In genomic region chr9:121218357-121219027, GRCh38 we compare ENCODE assay signal across 15 cellular contexts. TPM values are rescaled to one million over a fixed set of nuclear protein-coding genes. Genes with fewer than 3 reads are reported as not detected.
DNase-seq lines count a peak whose midpoint lies in the region; ATAC-seq, FAIRE-seq and TF ChIP-seq lines count a peak whose summit lies in the region.
"Had no signal": no experiment of that assay in that cellular context is flagged by ENCODE, and none has a peak within 500 bp of the region (broad histone marks: within the 10 kb centered on the region; RNA-seq: fewer than 3 reads in every experiment).

No MANE protein-coding gene starts in this region.

- no peaks in the 10 kb centered on the region for H4K20me1 ChIP-seq in K562 (replicated peaks; ENCODE audit: control insufficient read depth, insufficient read depth, low read length)

- in situ Hi-C loops in K562 (cut with MboI) = loop anchor here (5.0 kb wide), 2 partner anchors 99 to 179 kb away; no protein-coding TSS in a partner anchor

- H3K9me3 ChIP-seq in K562 (replicated peaks; ENCODE audit: control insufficient read depth, insufficient read depth, low read depth, low read length) = no peaks in the 10 kb centered on the region

- POLR2A ChIA-PET in K562 (lab: Yijun Ruan, JAX) = interaction anchor here (0.7 to 1.2 kb wide), 3 partner anchors 16 to 181 kb away, joined by 3 to 4 read pairs (median 3); no protein-coding TSS in a partner anchor
- POLR2A ChIA-PET in MCF 10A (lab: Yijun Ruan, JAX) = interaction anchor here (0.6 to 1.3 kb wide), 2 partner anchors 49 to 142 kb away, joined by 3 read pairs; partner anchors contain the start of gene GSN

- H3K27me3 ChIP-seq in K562 (ENCODE audit: control insufficient read depth in 2 of 2, insufficient read depth in 2 of 2, low read length in 2 of 2) = no peaks in the 10 kb centered on the region

- peaks cover 6% of the 10 kb centered on the region for H3K4me1 Mint-ChIP-seq in activated naive CD4-positive, alpha-beta T cell treated with anti-CD3 and anti-CD28 coated beads, Interleukin-2, amount 10 ng/mL, durations not matched to agents 7 days and 5 days
- H3K4me1 Mint-ChIP-seq in MCF 10A (ENCODE audit: insufficient read depth, unreplicated experiment) = peaks cover 9% of the 10 kb centered on the region

- peak overlapping the region; percentile 73 for H2AFZ ChIP-seq in K562 (ENCODE audit: low read depth, low read length)

- no peaks in the 10 kb centered on the region for H3K36me3 ChIP-seq in K562 (ENCODE audit: control insufficient read depth, insufficient read depth, low read length)

- H3K9me3 Mint-ChIP-seq in activated naive CD4-positive, alpha-beta T cell treated with anti-CD3 and anti-CD28 coated beads, Interleukin-2, amount 10 ng/mL, durations not matched to agents 7 days and 5 days = no peaks in the 10 kb centered on the region
- no peaks in the 10 kb centered on the region for H3K9me3 Mint-ChIP-seq in MCF 10A (ENCODE audit: unreplicated experiment)
- H3K9me3 Mint-ChIP-seq: CD8-positive, alpha-beta T cell had no signal

- peak; percentile 32; the same call in 1 of the 2 replicates for TF ChIP-seq EP300 in K562 (IDR thresholded peaks at IDR 0.05; ENCODE audit: low read length)

- FAIRE-seq in K562 (lab: Jason Lieb, UNC) = peak; percentile 95

- peak; percentile 21 for ATAC-seq in GM21390 (IDR thresholded peaks at IDR 0.05; ENCODE audit: unreplicated experiment)
- peak; percentile 19 for ATAC-seq in HG03280 (IDR thresholded peaks at IDR 0.05; ENCODE audit: unreplicated experiment)
- ATAC-seq in K562 = peak; percentile 72
- ATAC-seq: CD8-positive, alpha-beta T cell had no signal

- H3K4me1 ChIP-seq in K562 (replicated peaks in 1 of 2; ENCODE audit: control insufficient read depth in 2 of 2, insufficient read depth in 2 of 2, low read length in 2 of 2) = peaks cover 0 to 22% of the 10 kb centered on the region in 2 experiments; a peak in 3 of 5 replicates

- H3K27ac ChIP-seq in K562 (ENCODE audit: extremely low read depth, low read depth, low read length) = peak overlapping the region; percentile 50; the same call in 2 of the 3 replicates

- H3K79me2 ChIP-seq in K562 (ENCODE audit: control insufficient read depth, insufficient read depth, low read length) = no peaks in the 10 kb centered on the region

- no peaks in the 10 kb centered on the region for H3K9me1 ChIP-seq in K562 (ENCODE audit: control insufficient read depth, insufficient read depth, low read length)

- no peak overlapping the region for H3K27ac Mint-ChIP-seq in activated naive CD4-positive, alpha-beta T cell treated with anti-CD3 and anti-CD28 coated beads, Interleukin-2, amount 10 ng/mL, durations not matched to agents 7 days and 5 days
- no peak overlapping the region for H3K27ac Mint-ChIP-seq in MCF 10A (ENCODE audit: low read depth, unreplicated experiment)
- H3K27ac Mint-ChIP-seq: CD8-positive, alpha-beta T cell had no signal

- DNase-seq in Daoy (ENCODE audit: low read depth) (peak; percentile 86), K562 (ENCODE audit: extremely low read depth in 1 of 4, low spot score in 3 of 4) (peak in 1 of 4 experiments; percentile 70), NCI-H1092 (lab: John Stamatoyannopoulos, UW) (no peak), MCF 10A (ENCODE audit: unreplicated experiment) (no peak), activated T-cell treated with anti-CD3 and anti-CD28 coated beads for 4 hours (no peak)
- DNase-seq in activated naive CD4-positive, alpha-beta T cell treated with anti-CD3 and anti-CD28 coated beads, Interleukin-2, amount 10 ng/mL, durations not matched to agents 7 days and 5 days = no peak
- DNase-seq: CD8-positive, alpha-beta T cell; DMS79; KG1; NCI-H146; NCI-H2081 treated with DMSO at 0.1 percent for 48 hours; NCI-H510A; NCI-H774 had no signal

- no peak overlapping the region for H3K4me3 ChIP-seq in K562

- intact Hi-C loops in K562 (cut with micrococcal nuclease) (loop anchor here (10.0 kb wide), 1 partner anchor 316 kb away; no protein-coding TSS in a partner anchor), MCF 10A (cut with micrococcal nuclease) (no loop called here)

- H3K4me3 Mint-ChIP-seq in activated naive CD4-positive, alpha-beta T cell treated with anti-CD3 and anti-CD28 coated beads, Interleukin-2, amount 10 ng/mL, durations not matched to agents 7 days and 5 days = no peak overlapping the region
- H3K4me3 Mint-ChIP-seq in MCF 10A (ENCODE audit: unreplicated experiment) = no peak overlapping the region
- H3K4me3 Mint-ChIP-seq: CD8-positive, alpha-beta T cell had no signal

- BruUV-seq in K562 (replicated peaks; lab: Mats Ljungman, UMichigan) (no TSS peak), MCF 10A (replicated peaks; lab: Mats Ljungman, UMichigan) (no TSS peak)

- H3K4me2 ChIP-seq in K562 (ENCODE audit: insufficient read depth, low read length) = peak overlapping the region; percentile 42

- H3K27me3 Mint-ChIP-seq in activated naive CD4-positive, alpha-beta T cell treated with anti-CD3 and anti-CD28 coated beads, Interleukin-2, amount 10 ng/mL, durations not matched to agents 7 days and 5 days = no peaks in the 10 kb centered on the region
- no peaks in the 10 kb centered on the region for H3K27me3 Mint-ChIP-seq in MCF 10A (ENCODE audit: insufficient read depth, unreplicated experiment)

- no peak for TF ChIP-seq CTCF in K562 (IDR thresholded peaks at IDR 0.05 in 2 of 3, conservative IDR thresholded peaks at IDR 0.05 in 1 of 3; ENCODE audit: insufficient read depth in 2 of 3, low read depth in 1 of 3, low read length in 3 of 3)
- no peak for TF ChIP-seq CTCF in MCF 10A (IDR thresholded peaks at IDR 0.05; ENCODE audit: unreplicated experiment)

- CTCF ChIA-PET in K562 (lab: Yijun Ruan, JAX; ENCODE audit: low intra/inter-chr PET ratio) (no interaction called here), MCF 10A (lab: Yijun Ruan, JAX) (interaction anchor here (0.6 to 6.6 kb wide), 8 partner anchors 52 to 1284 kb away, joined by 3 to 49 read pairs (median 4); partner anchors contain the start of gene GSN)
- CTCF ChIA-PET in activated naive CD4-positive, alpha-beta T cell treated with anti-CD3 and anti-CD28 coated beads, Interleukin-2, amount 10 ng/mL, durations not matched to agents 7 days and 5 days (lab: Charles Lee) = interaction anchor here (1.4 to 1.5 kb wide), 3 partner anchors 50 to 102 kb away, joined by 3 to 5 read pairs (median 3); partner anchors contain the start of gene GSN

- H3K36me3 Mint-ChIP-seq in activated naive CD4-positive, alpha-beta T cell treated with anti-CD3 and anti-CD28 coated beads, Interleukin-2, amount 10 ng/mL, durations not matched to agents 7 days and 5 days = no peaks in the 10 kb centered on the region
- H3K36me3 Mint-ChIP-seq in MCF 10A (ENCODE audit: insufficient read depth, unreplicated experiment) = no peaks in the 10 kb centered on the region

- H3K9ac ChIP-seq in K562 (ENCODE audit: insufficient read depth in 1 of 2, low read depth in 2 of 2, low read length in 2 of 2) = peak overlapping the region in 1 of 2 experiments; percentile 28; a peak in 1 of 4 replicates

- TF ChIP-seq RAD21 in K562 (CRISPR knock-in tag; conservative IDR thresholded peaks at IDR 0.05 in 1 of 2, IDR thresholded peaks at IDR 0.05 in 1 of 2) = no peak

- no peak for TF ChIP-seq POLR2A in K562 (conservative IDR thresholded peaks at IDR 0.05)

- WGBS in K562 (ENCODE audit: insufficient coverage, low coverage, missing lambda C conversion rate) = 8% methylated on average over 8 of the region's 8 CpGs

RNA-seq across cellular contexts. Expression of gene RAB14, which starts 16.8 kb away (rescaled TPM):
- total RNA-seq in Daoy (2014; rRNA removed; shearing (Covaris generic)) = 25.4 and 27.6 TPM in 2 replicates
- total RNA-seq in K562 (2011; cell fraction: chromatin; rRNA removed; ENCODE audit: low replicate concordance) = 10.7 and 28.6 TPM in 2 replicates
- total RNA-seq in K562 (2011; cell fraction: nucleolus; rRNA removed) = 6.7 and 7.6 TPM in 2 replicates
- total RNA-seq in K562 (2011; cell fraction: nucleoplasm; rRNA removed) = 20.8 and 42.9 TPM in 2 replicates
- 10.3 and 11.8 TPM in 2 replicates for total RNA-seq in K562 (2014; rRNA removed)
- 25.5 and 26.8 TPM in 2 replicates for total RNA-seq in K562 (2014; rRNA removed; fragmentation: Illumina TruSeq; extraction: Trizol)
- total RNA-seq in K562 (2015; rRNA removed; fragmentation: Illumina TruSeq; extraction: Trizol) = 23.6 and 25.4 TPM in 2 replicates
- total RNA-seq in K562 (2021) = 41.8 and 48.4 TPM in 2 replicates
- 17.6 and 19.8 TPM in 2 replicates for polyA plus RNA-seq in K562 (2011; rRNA removed)
- 4.0 and 10.5 TPM in 2 replicates for polyA plus RNA-seq in K562 (2011; cell fraction: cytosol; rRNA removed)
- 11.3 and 16.5 TPM in 2 replicates for polyA plus RNA-seq in K562 (2011; cell fraction: nucleus; rRNA removed)
- polyA plus RNA-seq in K562 (2012) = 30.3 and 32.9 TPM in 2 replicates
- polyA plus RNA-seq in K562 (2014; fragmentation: Illumina TruSeq; extraction: Trizol) = 32.4 and 35.8 TPM in 2 replicates
- 10 to 100 TPM; 20.2 to 20.9 TPM for polyA plus RNA-seq in K562 (2014; fragmentation: Nextera tagmentation; extraction: Ambion mirVana)
- 15.9 and 16.7 TPM in 2 replicates for polyA plus RNA-seq in K562 (2014; rRNA removed)
- polyA minus RNA-seq in K562 (2011; rRNA and poly(A)+ RNA removed) = 14.8 and 18.2 TPM in 2 replicates
- 12.5 and 15.7 TPM in 2 replicates for polyA minus RNA-seq in K562 (2011; cell fraction: cytosol; rRNA and poly(A)+ RNA removed)
- polyA minus RNA-seq in K562 (2011; cell fraction: nucleus; rRNA and poly(A)+ RNA removed) = 10.0 and 16.6 TPM in 2 replicates
- 65.8 and 77.0 TPM in 2 replicates for total RNA-seq in MCF 10A (2022)

RNA-seq across cellular contexts. Expression of gene GSN, which starts 49.5 kb away (rescaled TPM):
- total RNA-seq in Daoy (2014; rRNA removed; shearing (Covaris generic)) = 94.4 and 95.2 TPM in 2 replicates
- 15.3 and 27.0 TPM in 2 replicates for total RNA-seq in K562 (2011; cell fraction: chromatin; rRNA removed; ENCODE audit: low replicate concordance)
- total RNA-seq in K562 (2011; cell fraction: nucleolus; rRNA removed) = 9.9 and 11.0 TPM in 2 replicates
- 8.1 and 9.2 TPM in 2 replicates for total RNA-seq in K562 (2011; cell fraction: nucleoplasm; rRNA removed)
- total RNA-seq in K562 (2014; rRNA removed) (8.2 and 10.8 TPM in 2 replicates), K562 (2014; rRNA removed; fragmentation: Illumina TruSeq; extraction: Trizol) (3.3 and 3.5 TPM in 2 replicates), K562 (2015; rRNA removed; fragmentation: Illumina TruSeq; extraction: Trizol) (12.3 and 12.4 TPM in 2 replicates), K562 (2021) (9.0 and 9.6 TPM in 2 replicates), MCF 10A (2022) (21.9 and 24.9 TPM in 2 replicates)
- polyA plus RNA-seq in K562 (2011; rRNA removed) (16.6 and 24.2 TPM in 2 replicates), K562 (2014; fragmentation: Illumina TruSeq; extraction: Trizol) (5.2 and 7.4 TPM in 2 replicates), K562 (2014; fragmentation: Nextera tagmentation; extraction: Ambion mirVana) (under 1 TPM; 0.39 to 0.41 TPM), K562 (2014; rRNA removed) (7.5 and 11.2 TPM in 2 replicates)
- 27.5 and 34.5 TPM in 2 replicates for polyA plus RNA-seq in K562 (2011; cell fraction: cytosol; rRNA removed)
- polyA plus RNA-seq in K562 (2011; cell fraction: nucleus; rRNA removed) = 15.8 and 17.0 TPM in 2 replicates
- 11.2 and 34.5 TPM in 2 replicates for polyA plus RNA-seq in K562 (2012)
- 23.7 and 31.3 TPM in 2 replicates for polyA minus RNA-seq in K562 (2011; rRNA and poly(A)+ RNA removed)
- polyA minus RNA-seq in K562 (2011; cell fraction: cytosol; rRNA and poly(A)+ RNA removed) = 24.8 and 27.9 TPM in 2 replicates
- 6.2 and 9.0 TPM in 2 replicates for polyA minus RNA-seq in K562 (2011; cell fraction: nucleus; rRNA and poly(A)+ RNA removed)

Comparison
In these comparisons a context has a peak if more than half of its experiments do, and no peak if none do; other contexts are left out.
1. ATAC-seq: peak in every context shown above with its lines; median percentile 72 in K562; 21 in GM21390; 19 in HG03280.